ENCODE assay signal across 9 cellular contexts in the genomic region with DNA sequence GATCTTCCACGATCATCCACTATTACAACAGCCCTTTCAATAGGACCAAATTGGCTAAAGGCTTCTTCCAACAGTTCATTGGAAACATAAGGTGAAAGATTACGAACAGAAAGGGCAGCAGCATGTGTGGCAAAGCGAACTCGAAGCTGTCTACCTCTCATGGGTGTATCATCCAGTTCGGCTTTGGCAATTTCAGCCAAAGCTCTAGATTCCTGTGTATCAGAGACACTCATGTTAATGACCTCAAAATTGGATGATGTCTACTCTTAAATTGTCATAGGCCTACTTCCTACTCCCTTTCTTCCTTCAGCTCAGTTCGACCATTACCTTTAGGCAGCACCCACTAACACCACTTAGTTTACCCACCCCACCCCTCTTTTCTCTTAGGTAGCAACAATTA. TPM values are rescaled to one million over a fixed set of nuclear protein-coding genes. Genes with fewer than 3 reads are reported as not detected.
A peak's percentile ranks its signal among the peaks of the same experiment; 100 is the strongest.
DNase-seq lines count a peak whose midpoint lies in the region; ATAC-seq and TF ChIP-seq lines count a peak whose summit lies in the region.
"Had no signal": no experiment of that assay in that cellular context is flagged by ENCODE, and none has a peak within 500 bp of the region (broad histone marks: within the 10 kb centered on the region; RNA-seq: fewer than 3 reads in every experiment).

No MANE protein-coding gene starts in this region.

- H3K27me3 ChIP-seq in right atrium auricular region (no peaks in the 10 kb centered on the region), body of pancreas (no peaks in the 10 kb centered on the region), mesenchymal stem cell (ENCODE audit: control insufficient read depth in 1 of 2, insufficient read depth in 1 of 2, low read length in 2 of 2) (no peaks in the 10 kb centered on the region), aorta (ENCODE audit: control insufficient read depth in 1 of 2, insufficient read depth in 2 of 2, low read length in 1 of 2) (no peaks in the 10 kb centered on the region)

- H3K4me1 ChIP-seq in right atrium auricular region (peaks cover 0 to 63% of the 10 kb centered on the region in 2 donors), body of pancreas (peaks cover 46% of the 10 kb centered on the region), mesenchymal stem cell (ENCODE audit: control insufficient read depth, insufficient read depth, low read depth, low read length) (peaks cover 12% of the 10 kb centered on the region), aorta (ENCODE audit: control insufficient read depth in 1 of 2, insufficient read depth in 2 of 2, low read length in 2 of 2) (peaks cover 0 to 3% of the 10 kb centered on the region in 2 donors)

- no peak overlapping the region for H2BK15ac ChIP-seq in mesenchymal stem cell (ENCODE audit: low read depth, poor library complexity, severe bottlenecking)

- H3K18ac ChIP-seq in mesenchymal stem cell (ENCODE audit: low read depth in 1 of 2, low read length in 2 of 2) = no peak overlapping the region

- H3K4me3 ChIP-seq in right atrium auricular region (peak overlapping the region; percentile 91 to 100), body of pancreas (peak overlapping the region; percentile 95 to 99), mesenchymal stem cell (ENCODE audit: insufficient read depth in 1 of 2, low read depth in 1 of 2, low read length in 2 of 2) (peak overlapping the region; percentile 50 to 92), aorta (ENCODE audit: low read length in 2 of 2) (peak overlapping the region; percentile 87 to 93)

- peak overlapping the region; percentile 94 for H3K9ac ChIP-seq in mesenchymal stem cell (ENCODE audit: low read length)

- H3K27ac ChIP-seq in right atrium auricular region (peak overlapping the region; percentile 99 to 100), body of pancreas (peak overlapping the region in 1 of 4 donors; percentile 99), mesenchymal stem cell (ENCODE audit: low read length, poor library complexity, severe bottlenecking) (no peak overlapping the region), aorta (ENCODE audit: low read depth in 1 of 2, low read length in 2 of 2) (peak overlapping the region in 1 of 2 donors; percentile 22)

- no peaks in the 10 kb centered on the region for H3K79me1 ChIP-seq in mesenchymal stem cell (replicated peaks; ENCODE audit: low read length, poor library complexity, severe bottlenecking)

- H3K36me3 ChIP-seq in right atrium auricular region = peaks cover 59% of the 10 kb centered on the region
- peaks cover 28 to 35% of the 10 kb centered on the region in 2 donors for H3K36me3 ChIP-seq in body of pancreas (replicated peaks in 1 of 2; ENCODE audit: insufficient read depth in 1 of 2, low read depth in 2 of 2)
- peaks cover 20 to 60% of the 10 kb centered on the region in 2 experiments for H3K36me3 ChIP-seq in mesenchymal stem cell (ENCODE audit: control insufficient read depth in 1 of 2, insufficient read depth in 2 of 2, low read depth in 1 of 2, low read length in 2 of 2)
- peaks cover 6 to 12% of the 10 kb centered on the region in 2 donors for H3K36me3 ChIP-seq in aorta (ENCODE audit: control insufficient read depth in 1 of 2, insufficient read depth in 2 of 2, low read length in 1 of 2)

- H3K9me3 ChIP-seq in right atrium auricular region = no peaks in the 10 kb centered on the region
- no peaks in the 10 kb centered on the region for H3K9me3 ChIP-seq in body of pancreas
- H3K9me3 ChIP-seq in mesenchymal stem cell (ENCODE audit: control insufficient read depth, low read length) = no peaks in the 10 kb centered on the region
- no peaks in the 10 kb centered on the region for H3K9me3 ChIP-seq in aorta (ENCODE audit: control insufficient read depth, low read length)

- DNase-seq in right atrium auricular region (ENCODE audit: low spot score) (no peak), left ventricle myocardium superior (no peak), body of pancreas (no peak), mesenchymal stem cell (no peak), aorta (no peak)
- no peak for DNase-seq in stimulated activated CD8-positive, alpha-beta memory T cell treated with anti-CD3 and anti-CD28 coated beads, Interleukin-4, amount 100 ng/mL, for 48 hours
- no peak for DNase-seq in activated CD4-positive, alpha-beta T cell treated with anti-CD3 and anti-CD28 coated beads, Interleukin-2, amount 50 U/mL, for 4 hours
- DNase-seq: SHP77 had no signal

- no peak overlapping the region for H2BK120ac ChIP-seq in mesenchymal stem cell (ENCODE audit: low read depth, low read length)

- no peak for TF ChIP-seq POLR2A in body of pancreas (IDR thresholded peaks at IDR 0.05)

- WGBS in body of pancreas, 2 donors = 3% methylated on average over 6 of the region's 6 CpGs
- 46% methylated on average over 6 of the region's 6 CpGs for WGBS in mesenchymal stem cell
- 4% methylated on average over 6 of the region's 6 CpGs for WGBS in aorta, 2 donors

- no peak overlapping the region for H2AK5ac ChIP-seq in mesenchymal stem cell (ENCODE audit: low read length, severe bottlenecking)

- intact Hi-C loops in left ventricle myocardium superior (cut with micrococcal nuclease) (no loop called here), body of pancreas (cut with DNase I) (no loop called here), aorta (cut with DNase I) (loop anchor here (10.0 kb wide), 3 partner anchors 344 to 374 kb away; partner anchors contain the start of genes KIAA0319L (in 1 of the 2) and NCDN (in 1 of the 2))

- H4K91ac ChIP-seq in mesenchymal stem cell (ENCODE audit: low read length) = no peak overlapping the region

- H4K8ac ChIP-seq in mesenchymal stem cell (ENCODE audit: low read length) = no peak overlapping the region

- TF ChIP-seq CTCF in right atrium auricular region (IDR thresholded peaks at IDR 0.05) (no peak), body of pancreas (IDR thresholded peaks at IDR 0.05) (no peak)

- no peak overlapping the region for H3K14ac ChIP-seq in mesenchymal stem cell (ENCODE audit: low read length in 2 of 2)

- H2AFZ ChIP-seq in mesenchymal stem cell (ENCODE audit: low read depth, low read length) = no peak overlapping the region

- no peak overlapping the region for H2BK12ac ChIP-seq in mesenchymal stem cell (ENCODE audit: low read length in 2 of 2)

- H3K23ac ChIP-seq in mesenchymal stem cell (ENCODE audit: low read length in 2 of 2) = peak overlapping the region in 1 of 2 experiments; percentile 59

- no peak for ATAC-seq in left ventricle myocardium superior
- no peak for ATAC-seq in body of pancreas
- ATAC-seq in aorta (ENCODE audit: low FRiP score) = no peak
- no peak for ATAC-seq in GM19467 (IDR thresholded peaks at IDR 0.05; ENCODE audit: unreplicated experiment)

- no peak overlapping the region for H3K4ac ChIP-seq in mesenchymal stem cell (ENCODE audit: low read depth in 1 of 2, low read length in 2 of 2)

- H2BK5ac ChIP-seq in mesenchymal stem cell (ENCODE audit: low read depth, low read length, poor library complexity, severe bottlenecking) = no peak overlapping the region

- peak overlapping the region; percentile 87 for H3K4me2 ChIP-seq in mesenchymal stem cell (ENCODE audit: low read length, poor library complexity, severe bottlenecking)

RNA-seq across cellular contexts. Expression of gene SFPQ, which starts 2.2 kb away (rescaled TPM):
- total RNA-seq in right atrium auricular region = 10 to 100 TPM; 52.0 to 80.8 TPM
- total RNA-seq in left ventricle myocardium superior = 82.5 TPM
- total RNA-seq in body of pancreas = 100 to 1,000 TPM; 163 to 170 TPM
- polyA plus RNA-seq in mesenchymal stem cell (2013, experiment 1 of 2) = 138 TPM
- 125 TPM for polyA plus RNA-seq in mesenchymal stem cell (2013, experiment 2 of 2)
- total RNA-seq in aorta = 100 to 1,000 TPM; 206 to 231 TPM
- 100 to 1,000 TPM in 1 of 2 donors, 10 to 100 TPM in 1; 34.7 to 161 TPM for polyA plus RNA-seq in aorta

Comparison
In these comparisons a context has a peak if more than half of its experiments do, and no peak if none do; other contexts are left out.
1. intact Hi-C loops: an anchor here in aorta (10.0 kb wide); none called in left ventricle myocardium superior and body of pancreas.